8 cellular contexts compared by ENCODE assay signal in genomic region chr1:206559661-206559995, GRCh38. TPM values are rescaled to one million over a fixed set of nuclear protein-coding genes. Genes with fewer than 3 reads are reported as not detected.
DNase-seq lines count a peak whose midpoint lies in the region; ATAC-seq and TF ChIP-seq lines count a peak whose summit lies in the region.

No MANE protein-coding gene starts in this region.

- H3K4me1 ChIP-seq in Peyer's patch (peaks cover 0 to 60% (median 32%) of the 10 kb centered on the region in 4 donors), endocrine pancreas (ENCODE audit: control insufficient read depth, insufficient read depth, low read length) (peaks cover 13% of the 10 kb centered on the region), gastrocnemius medialis (peaks cover 29 to 51% of the 10 kb centered on the region in 2 donors), foreskin keratinocyte (peaks cover 12% of the 10 kb centered on the region)

- H3K4me3 ChIP-seq in GM06990 (replicated peaks; ENCODE audit: low read depth, low read length) (peak overlapping the region; percentile 84), Peyer's patch (peak overlapping the region; percentile 32 to 90 (median 82)), endocrine pancreas (ENCODE audit: control insufficient read depth, insufficient read depth, low read length) (peak overlapping the region; percentile 74), gastrocnemius medialis (no peak overlapping the region)

- H3K36me3 ChIP-seq in GM06990 (ENCODE audit: control insufficient read depth, insufficient read depth, low read length), result peaks cover 17% of the 10 kb centered on the region
- no peaks in the 10 kb centered on the region for H3K36me3 ChIP-seq in Peyer's patch
- H3K36me3 ChIP-seq in endocrine pancreas (ENCODE audit: control insufficient read depth, insufficient read depth, low read length), result no peaks in the 10 kb centered on the region
- H3K36me3 ChIP-seq in gastrocnemius medialis, result no peaks in the 10 kb centered on the region

- no peak for ATAC-seq in gastrocnemius medialis
- ATAC-seq in foreskin keratinocyte, result no peak
- ATAC-seq in GM21619 (IDR thresholded peaks at IDR 0.05; ENCODE audit: unreplicated experiment), result no peak

- in situ Hi-C loops in gastrocnemius medialis (cut with MboI; ENCODE audit: low sequenced_read_pairs in 4 of 4), result no loop called here

- no peak for TF ChIP-seq POLR2A in Peyer's patch (IDR thresholded peaks at IDR 0.05)
- no peak for TF ChIP-seq POLR2A in gastrocnemius medialis (IDR thresholded peaks at IDR 0.05)

- H3K9ac ChIP-seq in endocrine pancreas (ENCODE audit: control insufficient read depth, insufficient read depth, low read length), result peak overlapping the region; percentile 54

- no peak for DNase-seq in GM06990 (ENCODE audit: extremely low read depth, insufficient read length)
- no peak for DNase-seq in Peyer's patch
- DNase-seq in gastrocnemius medialis, result no peak
- no peak for DNase-seq in foreskin keratinocyte
- DNase-seq in DMS79 (lab: John Stamatoyannopoulos, UW), result no peak
- no peak for DNase-seq in GDM1 (lab: John Stamatoyannopoulos, UW)

- intact Hi-C loops in gastrocnemius medialis (cut with DNase I; ENCODE audit: low total_unique reads), result no loop called here

- no peaks in the 10 kb centered on the region for H3K9me3 ChIP-seq in Peyer's patch
- H3K9me3 ChIP-seq in endocrine pancreas (ENCODE audit: control insufficient read depth, low read length), result no peaks in the 10 kb centered on the region
- H3K9me3 ChIP-seq in gastrocnemius medialis, result no peaks in the 10 kb centered on the region

- no peak for TF ChIP-seq CTCF in GM06990 (IDR thresholded peaks at IDR 0.05; ENCODE audit: insufficient read depth, low read length, poor library complexity, severe bottlenecking)
- no peak for TF ChIP-seq CTCF in Peyer's patch (IDR thresholded peaks at IDR 0.05)
- TF ChIP-seq CTCF in gastrocnemius medialis (IDR thresholded peaks at IDR 0.05 in 4 of 5, conservative IDR thresholded peaks at IDR 0.05 in 1 of 5), result no peak
- TF ChIP-seq CTCF in foreskin keratinocyte (conservative IDR thresholded peaks at IDR 0.05), result no peak

- H3K27me3 ChIP-seq in GM06990 (replicated peaks; ENCODE audit: control insufficient read depth, insufficient read depth, low read length), result no peaks in the 10 kb centered on the region
- H3K27me3 ChIP-seq in Peyer's patch, result no peaks in the 10 kb centered on the region
- H3K27me3 ChIP-seq in endocrine pancreas (ENCODE audit: control insufficient read depth, insufficient read depth, low read length), result no peaks in the 10 kb centered on the region
- H3K27me3 ChIP-seq in gastrocnemius medialis, result no peaks in the 10 kb centered on the region
- H3K27me3 ChIP-seq in foreskin keratinocyte, result peaks cover 16% of the 10 kb centered on the region

- peak overlapping the region; percentile 24 to 99 (median 84) for H3K27ac ChIP-seq in Peyer's patch
- H3K27ac ChIP-seq in gastrocnemius medialis, result peak overlapping the region; percentile 56 to 82 (median 66)
- H3K27ac ChIP-seq in foreskin keratinocyte, result no peak overlapping the region

RNA-seq across cellular contexts. Expression of gene RASSF5, which starts 52.3 kb away (rescaled TPM):
- total RNA-seq in Peyer's patch, result 10 to 100 TPM in 2 of 4 donors, 1 to 10 TPM in 2; 7.4 to 35.5 (median 10.0) TPM
- total RNA-seq in gastrocnemius medialis, result 10 to 100 TPM in 2 of 4 donors, 1 to 10 TPM in 2; 5.9 to 15.9 (median 9.4) TPM
- 2.4 and 2.8 TPM in 2 replicates for total RNA-seq in foreskin keratinocyte
- 1.4 and 1.8 TPM in 2 replicates for polyA plus RNA-seq in foreskin keratinocyte

RNA-seq across cellular contexts. Expression of gene EIF2D, which starts 52.6 kb away (rescaled TPM):
- 10 to 100 TPM; 20.0 to 66.0 (median 34.9) TPM for total RNA-seq in Peyer's patch
- 10 to 100 TPM; 23.7 to 61.2 (median 38.6) TPM for total RNA-seq in gastrocnemius medialis
- total RNA-seq in foreskin keratinocyte, result 53.9 and 54.3 TPM in 2 replicates
- polyA plus RNA-seq in foreskin keratinocyte, result 45.6 and 50.8 TPM in 2 replicates

Comparison
In these comparisons a context has a peak if more than half of its experiments do, and no peak if none do; other contexts are left out.
1. H3K4me3 ChIP-seq: peak in GM06990 (single experiment), Peyer's patch (4 of 4) and endocrine pancreas (single experiment); none in gastrocnemius medialis (0 of 4).